In the genomic region with DNA sequence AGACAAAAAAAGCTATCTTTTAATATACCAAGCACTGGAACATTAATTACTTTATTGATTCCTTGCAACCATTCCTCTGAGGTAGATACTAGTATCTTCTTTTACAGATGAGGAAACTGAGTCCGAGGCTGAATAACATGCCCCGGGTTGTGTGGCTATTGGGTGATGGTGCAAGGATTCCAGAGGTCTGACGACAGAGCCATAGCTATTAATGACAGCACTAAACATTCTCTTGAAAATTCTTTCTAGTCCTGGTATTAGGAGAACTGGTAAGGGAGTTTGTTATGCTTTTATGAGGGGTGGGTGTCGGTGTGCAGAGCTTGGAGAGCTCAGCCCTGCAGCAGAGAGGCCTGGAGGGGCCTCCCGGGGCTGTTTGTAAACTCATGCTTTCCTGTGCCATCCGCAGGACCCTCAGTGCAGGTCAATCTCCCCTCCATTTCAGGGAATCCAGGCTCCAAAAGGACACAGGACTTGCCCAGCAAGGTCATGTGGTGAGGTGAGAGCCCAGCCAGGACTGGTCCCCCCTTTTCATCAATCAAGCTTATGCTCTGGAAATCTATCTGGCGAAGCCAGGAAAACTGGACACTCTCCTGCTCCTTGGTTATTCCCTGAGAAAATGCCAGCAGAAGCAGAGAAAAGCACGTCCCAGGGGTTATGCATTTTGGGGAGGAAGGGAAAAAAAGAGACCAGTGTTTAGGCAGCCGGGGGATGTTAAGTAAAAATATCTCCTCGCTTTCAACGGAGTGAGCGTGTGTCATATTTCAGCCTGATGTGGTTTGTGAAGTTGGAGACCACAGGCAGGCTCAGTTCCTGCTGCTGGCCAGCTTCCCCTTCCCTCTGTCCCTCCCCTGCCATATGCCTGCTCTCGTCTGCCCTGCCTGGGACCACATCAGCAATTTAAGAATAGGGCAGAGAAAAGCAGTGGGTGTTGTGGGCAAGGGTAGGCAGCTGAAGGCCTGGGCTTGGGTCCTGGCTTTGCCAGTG, we compare ENCODE assay signal across 8 cellular contexts. TPM values are rescaled to one million over a fixed set of nuclear protein-coding genes. Genes with fewer than 3 reads are reported as not detected.
A peak's percentile ranks its signal among the peaks of the same experiment; 100 is the strongest.
DNase-seq lines count a peak whose midpoint lies in the region; ATAC-seq and TF ChIP-seq lines count a peak whose summit lies in the region.

No MANE protein-coding gene starts in this region.

- no peaks in the 10 kb centered on the region for H3K27me3 ChIP-seq in sigmoid colon

- H3K27ac ChIP-seq in sigmoid colon, result peak overlapping the region; percentile 94 to 99 (median 97)

- peaks cover 0 to 88% (median 80%) of the 10 kb centered on the region in 4 donors for H3K4me1 ChIP-seq in sigmoid colon

- TF ChIP-seq CTCF in sigmoid colon (IDR thresholded peaks at IDR 0.05), result no peak

- H3K36me3 ChIP-seq in sigmoid colon, result no peaks in the 10 kb centered on the region

- WGBS in sigmoid colon, 2 donors, result 47 to 75% methylated on average over 13 of the region's 13 CpGs

- H3K4me3 ChIP-seq in sigmoid colon, result peak overlapping the region in 3 of 4 donors; percentile 21 to 96 (median 90)

- intact Hi-C loops in cardiac septum (cut with DNase I), result no loop called here
- intact Hi-C loops in sigmoid colon (cut with DNase I), result no loop called here

- H3K9me3 ChIP-seq in sigmoid colon, result no peaks in the 10 kb centered on the region

- DNase-seq in EL (peak; percentile 83), SKM-1 treated with dmso at 0.1 percent for 144 hours (lab: John Stamatoyannopoulos, UW; ENCODE audit: unreplicated experiment) (peak; percentile 92), cardiac septum (ENCODE audit: low spot score) (peak; percentile 90), sigmoid colon (peak; percentile 82), COLO829 (ENCODE audit: low spot score) (no peak), T1000 (lab: John Stamatoyannopoulos, UW) (no peak)
- DNase-seq in activated naive CD4-positive, alpha-beta T cell (lab: John Stamatoyannopoulos, UW), result no peak

- no peak for ATAC-seq in HG03095 (IDR thresholded peaks at IDR 0.05; ENCODE audit: unreplicated experiment)

- no peak for TF ChIP-seq POLR2A in sigmoid colon (IDR thresholded peaks at IDR 0.05)

- TF ChIP-seq EP300 in sigmoid colon (IDR thresholded peaks at IDR 0.05), result no peak

RNA-seq across cellular contexts. Expression of gene GSN, which starts 3.7 kb away (rescaled TPM):
- 855 TPM for total RNA-seq in cardiac septum
- total RNA-seq in sigmoid colon, result 1,000 to 10,000 TPM; 1,610 to 2,826 (median 1,919) TPM
- polyA plus RNA-seq in sigmoid colon, result 100 to 1,000 TPM; 333 to 617 (median 497) TPM

Comparison
In these comparisons a context has a peak if more than half of its experiments do, and no peak if none do; other contexts are left out.
1. DNase-seq: peak in EL (single experiment), SKM-1 treated with dmso at 0.1 percent for 144 hours (single experiment), cardiac septum (single experiment) and sigmoid colon (single experiment); none in COLO829 (single experiment), T1000 (single experiment) and activated naive CD4-positive, alpha-beta T cell (0 of 4).